In genomic region chr13:44364601-44365000, GRCh38 we compare ENCODE assay signal across 1 cellular context.
TF ChIP-seq lines count a peak whose summit lies in the region.

No MANE protein-coding gene starts in this region.

TF ChIP-seq in HepG2, 621 proteins besides CTCF, POLR2A, EP300 and RAD21 (continued from another document and continues in another):
- TF ChIP-seq ZBTB40 (IDR thresholded peaks at IDR 0.05) (no peak), ZBTB40 (CRISPR knock-in tag; IDR thresholded peaks at IDR 0.05) (no peak), RFX5 (IDR thresholded peaks at IDR 0.05; ENCODE audit: low read depth, low read length) (no peak), HNF4A (CRISPR knock-in tag; IDR thresholded peaks at IDR 0.05) (peak; percentile 55), NCOR1 (IDR thresholded peaks at IDR 0.05; ENCODE audit: borderline replicate concordance, low read length) (no peak), MAFG (CRISPR knock-in tag; IDR thresholded peaks at IDR 0.05) (no peak), ZNF180 (CRISPR knock-in tag; IDR thresholded peaks at IDR 0.05; ENCODE audit: borderline replicate concordance, low read depth) (no peak), POGZ (CRISPR knock-in tag; IDR thresholded peaks at IDR 0.05) (no peak; the same call in none of the 2 replicates), SKI (IDR thresholded peaks at IDR 0.05; ENCODE audit: partially characterized antibody) (no peak), ZNF788 (CRISPR knock-in tag; IDR thresholded peaks at IDR 0.05; ENCODE audit: borderline replicate concordance) (peak; percentile 41; the same call in 1 of the 2 replicates), AGO2 (optimal IDR thresholded peaks at IDR 0.05; ENCODE audit: low read depth, low read length) (no peak), ZNF672 (CRISPR knock-in tag; IDR thresholded peaks at IDR 0.05) (no peak), ZMYM4 (CRISPR knock-in tag; IDR thresholded peaks at IDR 0.05) (no peak), ZNF747 (CRISPR knock-in tag; IDR thresholded peaks at IDR 0.05; ENCODE audit: borderline replicate concordance) (no peak), TBP (CRISPR knock-in tag; IDR thresholded peaks at IDR 0.05) (no peak), ZNF768 (CRISPR knock-in tag; IDR thresholded peaks at IDR 0.05) (no peak), RFXAP (CRISPR knock-in tag; IDR thresholded peaks at IDR 0.05; ENCODE audit: borderline replicate concordance) (no peak), ZNF841 (CRISPR knock-in tag; IDR thresholded peaks at IDR 0.05; ENCODE audit: borderline replicate concordance) (no peak), RCOR2 (CRISPR knock-in tag; IDR thresholded peaks at IDR 0.05) (peak; percentile 27; the same call in 1 of the 2 replicates), ZNF766 (CRISPR knock-in tag; IDR thresholded peaks at IDR 0.05; ENCODE audit: borderline replicate concordance) (no peak), ZNF556 (CRISPR knock-in tag; IDR thresholded peaks at IDR 0.05; ENCODE audit: borderline replicate concordance) (no peak), RFXANK (CRISPR knock-in tag; IDR thresholded peaks at IDR 0.05) (no peak), ATAD3A (CRISPR knock-in tag; IDR thresholded peaks at IDR 0.05) (no peak), PRDM10 (CRISPR knock-in tag; IDR thresholded peaks at IDR 0.05; ENCODE audit: low read depth) (no peak), RXRB (CRISPR knock-in tag; IDR thresholded peaks at IDR 0.05; ENCODE audit: borderline replicate concordance) (peak; percentile 83), ZFAT (CRISPR knock-in tag; conservative IDR thresholded peaks at IDR 0.05) (no peak), ZNF136 (CRISPR knock-in tag; IDR thresholded peaks at IDR 0.05; ENCODE audit: low read depth) (no peak), BRCA1 (CRISPR knock-in tag; IDR thresholded peaks at IDR 0.05) (no peak), SOX6 (IDR thresholded peaks at IDR 0.05) (no peak), SOX6 (CRISPR knock-in tag; IDR thresholded peaks at IDR 0.05) (peak; percentile 86), ZFP36L1 (CRISPR knock-in tag; IDR thresholded peaks at IDR 0.05) (no peak), GTF2F1 (IDR thresholded peaks at IDR 0.05; ENCODE audit: low read length) (no peak), ZNF253 (CRISPR knock-in tag; IDR thresholded peaks at IDR 0.05; ENCODE audit: borderline replicate concordance) (no peak), ARNT (IDR thresholded peaks at IDR 0.05) (no peak), DPF2 (CRISPR knock-in tag; IDR thresholded peaks at IDR 0.05; ENCODE audit: borderline replicate concordance, low read depth) (peak; percentile 65), SRF (IDR thresholded peaks at IDR 0.05; ENCODE audit: low read depth, low read length) (no peak), ZNF44 (CRISPR knock-in tag; IDR thresholded peaks at IDR 0.05) (no peak), ZNF660 (CRISPR knock-in tag; IDR thresholded peaks at IDR 0.05; ENCODE audit: borderline replicate concordance, low read depth) (no peak), THYN1 (CRISPR knock-in tag; IDR thresholded peaks at IDR 0.05; ENCODE audit: borderline replicate concordance, low read depth) (no peak), RBFOX2 (IDR thresholded peaks at IDR 0.05; ENCODE audit: low read depth, low read length) (no peak), ZNF710 (CRISPR knock-in tag; IDR thresholded peaks at IDR 0.05; ENCODE audit: borderline replicate concordance) (no peak), HNRNPLL (IDR thresholded peaks at IDR 0.05; ENCODE audit: low read depth, low read length, poor library complexity, severe bottlenecking) (no peak), ZNF501 (CRISPR knock-in tag; IDR thresholded peaks at IDR 0.05) (no peak), ZSCAN21 (CRISPR knock-in tag; IDR thresholded peaks at IDR 0.05; ENCODE audit: borderline replicate concordance) (no peak), ZFY (CRISPR knock-in tag; IDR thresholded peaks at IDR 0.05) (no peak), STAG1 (CRISPR knock-in tag; IDR thresholded peaks at IDR 0.05) (no peak), PAWR (CRISPR knock-in tag; IDR thresholded peaks at IDR 0.05; ENCODE audit: borderline replicate concordance) (no peak)
- TF ChIP-seq, protein P1, sequence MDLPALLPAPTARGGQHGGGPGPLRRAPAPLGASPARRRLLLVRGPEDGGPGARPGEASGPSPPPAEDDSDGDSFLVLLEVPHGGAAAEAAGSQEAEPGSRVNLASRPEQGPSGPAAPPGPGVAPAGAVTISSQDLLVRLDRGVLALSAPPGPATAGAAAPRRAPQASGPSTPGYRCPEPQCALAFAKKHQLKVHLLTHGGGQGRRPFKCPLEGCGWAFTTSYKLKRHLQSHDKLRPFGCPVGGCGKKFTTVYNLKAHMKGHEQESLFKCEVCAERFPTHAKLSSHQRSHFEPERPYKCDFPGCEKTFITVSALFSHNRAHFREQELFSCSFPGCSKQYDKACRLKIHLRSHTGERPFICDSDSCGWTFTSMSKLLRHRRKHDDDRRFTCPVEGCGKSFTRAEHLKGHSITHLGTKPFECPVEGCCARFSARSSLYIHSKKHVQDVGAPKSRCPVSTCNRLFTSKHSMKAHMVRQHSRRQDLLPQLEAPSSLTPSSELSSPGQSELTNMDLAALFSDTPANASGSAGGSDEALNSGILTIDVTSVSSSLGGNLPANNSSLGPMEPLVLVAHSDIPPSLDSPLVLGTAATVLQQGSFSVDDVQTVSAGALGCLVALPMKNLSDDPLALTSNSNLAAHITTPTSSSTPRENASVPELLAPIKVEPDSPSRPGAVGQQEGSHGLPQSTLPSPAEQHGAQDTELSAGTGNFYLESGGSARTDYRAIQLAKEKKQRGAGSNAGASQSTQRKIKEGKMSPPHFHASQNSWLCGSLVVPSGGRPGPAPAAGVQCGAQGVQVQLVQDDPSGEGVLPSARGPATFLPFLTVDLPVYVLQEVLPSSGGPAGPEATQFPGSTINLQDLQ (CRISPR knock-in tag; IDR thresholded peaks at IDR 0.05): no peak
- TF ChIP-seq, protein P2, sequence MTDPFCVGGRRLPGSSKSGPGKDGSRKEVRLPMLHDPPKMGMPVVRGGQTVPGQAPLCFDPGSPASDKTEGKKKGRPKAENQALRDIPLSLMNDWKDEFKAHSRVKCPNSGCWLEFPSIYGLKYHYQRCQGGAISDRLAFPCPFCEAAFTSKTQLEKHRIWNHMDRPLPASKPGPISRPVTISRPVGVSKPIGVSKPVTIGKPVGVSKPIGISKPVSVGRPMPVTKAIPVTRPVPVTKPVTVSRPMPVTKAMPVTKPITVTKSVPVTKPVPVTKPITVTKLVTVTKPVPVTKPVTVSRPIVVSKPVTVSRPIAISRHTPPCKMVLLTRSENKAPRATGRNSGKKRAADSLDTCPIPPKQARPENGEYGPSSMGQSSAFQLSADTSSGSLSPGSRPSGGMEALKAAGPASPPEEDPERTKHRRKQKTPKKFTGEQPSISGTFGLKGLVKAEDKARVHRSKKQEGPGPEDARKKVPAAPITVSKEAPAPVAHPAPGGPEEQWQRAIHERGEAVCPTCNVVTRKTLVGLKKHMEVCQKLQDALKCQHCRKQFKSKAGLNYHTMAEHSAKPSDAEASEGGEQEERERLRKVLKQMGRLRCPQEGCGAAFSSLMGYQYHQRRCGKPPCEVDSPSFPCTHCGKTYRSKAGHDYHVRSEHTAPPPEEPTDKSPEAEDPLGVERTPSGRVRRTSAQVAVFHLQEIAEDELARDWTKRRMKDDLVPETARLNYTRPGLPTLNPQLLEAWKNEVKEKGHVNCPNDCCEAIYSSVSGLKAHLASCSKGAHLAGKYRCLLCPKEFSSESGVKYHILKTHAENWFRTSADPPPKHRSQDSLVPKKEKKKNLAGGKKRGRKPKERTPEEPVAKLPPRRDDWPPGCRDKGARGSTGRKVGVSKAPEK (CRISPR knock-in tag; IDR thresholded peaks at IDR 0.05; ENCODE audit: borderline replicate concordance): no peak
